ENCODE assay signal across 16 cellular contexts in the genomic region with DNA sequence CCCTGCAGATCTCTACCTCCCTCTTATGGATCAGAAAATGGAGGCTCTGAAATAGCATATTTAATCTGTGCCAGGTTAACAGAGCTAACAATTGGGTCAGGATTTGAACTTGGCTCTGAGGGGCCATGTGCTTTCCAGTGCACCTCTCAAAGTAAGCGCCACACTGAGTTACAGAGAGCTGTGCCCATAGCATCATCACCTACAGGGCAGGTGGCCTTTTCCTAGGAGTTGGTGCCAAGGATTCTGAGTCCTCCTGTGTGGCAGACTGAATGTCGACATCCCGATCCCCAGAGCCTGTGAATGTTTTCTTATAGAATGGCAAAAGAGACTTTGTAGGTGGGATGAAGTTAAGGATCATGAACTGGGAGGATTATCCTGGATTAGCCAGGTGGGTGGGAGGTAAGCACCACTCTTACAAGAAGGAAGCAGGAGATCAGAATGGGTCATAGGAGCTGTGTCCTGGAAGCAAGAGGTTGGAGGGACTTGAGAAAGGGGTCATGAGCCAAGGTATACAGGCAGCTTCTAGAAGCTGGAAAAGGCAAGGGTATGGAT.
DNase-seq lines count a peak whose midpoint lies in the region; ATAC-seq lines count a peak whose summit lies in the region.
"Had no signal": no experiment of that assay in that cellular context is flagged by ENCODE, and none has a peak within 500 bp of the region (broad histone marks: within the 10 kb centered on the region; RNA-seq: fewer than 3 reads in every experiment).

No MANE protein-coding gene starts in this region.

- H3K9me3 ChIP-seq in esophagus (ENCODE audit: control insufficient read depth in 2 of 2, insufficient read depth in 1 of 2, low read depth in 1 of 2, low read length in 1 of 2) = no peaks in the 10 kb centered on the region
- H3K9me3 ChIP-seq: uterus had no signal

- H2BK15ac ChIP-seq in mesendoderm (replicated peaks; ENCODE audit: low read depth) = no peak overlapping the region

- no peaks in the 10 kb centered on the region for H3K9me3 Mint-ChIP-seq in stimulated activated effector memory CD8-positive, alpha-beta T cell treated with anti-CD3 and anti-CD28 coated beads, Interleukin-12 subunit alpha, Interleukin-12 subunit beta, amount 100 ng/mL, for 72 hours
- H3K9me3 Mint-ChIP-seq: activated naive CD8-positive, alpha-beta T cell treated with anti-CD3 and anti-CD28 coated beads, Interleukin-2, amount 50 U/mL, for 24 hours had no signal

- H3K27ac Mint-ChIP-seq in stimulated activated effector memory CD8-positive, alpha-beta T cell treated with anti-CD3 and anti-CD28 coated beads, Interleukin-12 subunit alpha, Interleukin-12 subunit beta, amount 100 ng/mL, for 72 hours = peak overlapping the region; percentile 40

- in situ Hi-C loops in G401 (cut with HindIII; ENCODE audit: low sequenced_read_pairs) = no loop called here
- in situ Hi-C loops in KBM-7 (cut with MboI; ENCODE audit: low pct_unique_long_range_greater_than_20kb, low sequenced_read_pairs) = no loop called here

- H3K23ac ChIP-seq in mesendoderm (ENCODE audit: low read length) = no peak overlapping the region

- no peak overlapping the region for H3K18ac ChIP-seq in mesendoderm (ENCODE audit: low read length)

- no peak overlapping the region for H3K9ac ChIP-seq in mesendoderm (ENCODE audit: low read length)
- H3K9ac ChIP-seq: parathyroid adenoma had no signal

- ATAC-seq in stimulated activated effector memory CD8-positive, alpha-beta T cell treated with anti-CD3 and anti-CD28 coated beads, Interleukin-12 subunit alpha, Interleukin-12 subunit beta, amount 100 ng/mL, for 72 hours = no peak
- ATAC-seq: activated naive CD8-positive, alpha-beta T cell treated with anti-CD3 and anti-CD28 coated beads, Interleukin-2, amount 50 U/mL, for 24 hours; Panc1 had no signal

- H3K36me3 ChIP-seq in esophagus (ENCODE audit: control insufficient read depth in 2 of 2, insufficient read depth in 2 of 2, low read length in 1 of 2) (no peaks in the 10 kb centered on the region), mesendoderm (ENCODE audit: control insufficient read depth, insufficient read depth, low read length) (no peaks in the 10 kb centered on the region)
- H3K36me3 ChIP-seq: uterus had no signal

- no peak overlapping the region for H4K8ac ChIP-seq in mesendoderm (ENCODE audit: low read depth, low read length)

- H2AK5ac ChIP-seq in mesendoderm (ENCODE audit: low read length) = no peak overlapping the region

- H3K27ac ChIP-seq in esophagus (ENCODE audit: low read depth in 2 of 2, low read length in 1 of 2) (peak overlapping the region; percentile 6 to 26), mesendoderm (ENCODE audit: low read depth, low read length) (no peak overlapping the region)
- H3K27ac ChIP-seq: parathyroid adenoma had no signal

- H3K79me1 ChIP-seq in mesendoderm (ENCODE audit: low read length) = no peaks in the 10 kb centered on the region

- H3K4me3 Mint-ChIP-seq in stimulated activated effector memory CD8-positive, alpha-beta T cell treated with anti-CD3 and anti-CD28 coated beads, Interleukin-12 subunit alpha, Interleukin-12 subunit beta, amount 100 ng/mL, for 72 hours = no peak overlapping the region
- H3K4me3 Mint-ChIP-seq: activated naive CD8-positive, alpha-beta T cell treated with anti-CD3 and anti-CD28 coated beads, Interleukin-2, amount 50 U/mL, for 24 hours had no signal

- peaks cover 0 to 4% of the 10 kb centered on the region in 2 donors for H3K4me1 ChIP-seq in esophagus (ENCODE audit: control insufficient read depth in 2 of 2, insufficient read depth in 2 of 2, low read length in 1 of 2)
- H3K4me1 ChIP-seq in mesendoderm (ENCODE audit: control insufficient read depth, low read depth, low read length) = no peaks in the 10 kb centered on the region
- H3K4me1 ChIP-seq: uterus had no signal

- no peaks in the 10 kb centered on the region for H3K79me2 ChIP-seq in mesendoderm (ENCODE audit: control insufficient read depth, insufficient read depth, low read length)
- H3K79me2 ChIP-seq: parathyroid adenoma had no signal

- H4K5ac ChIP-seq in mesendoderm (ENCODE audit: low read length) = no peak overlapping the region

- H3K27me3 ChIP-seq in esophagus (ENCODE audit: control insufficient read depth in 1 of 2, insufficient read depth in 2 of 2, low read length in 2 of 2) = no peaks in the 10 kb centered on the region
- no peaks in the 10 kb centered on the region for H3K27me3 ChIP-seq in mesendoderm (ENCODE audit: insufficient read depth, low read length, poor library complexity)
- H3K27me3 ChIP-seq: uterus had no signal

- 85 to 91% methylated on average over 3 of the region's 3 CpGs for WGBS in esophagus, 2 donors
- WGBS in mesendoderm (ENCODE audit: extremely low coverage, insufficient coverage, low lambda C conversion rate) = no CpG with 5 or more reads among the region's 3 CpGs

- H3K4me3 ChIP-seq in esophagus (ENCODE audit: low read depth in 1 of 2, low read length in 2 of 2) = no peak overlapping the region
- H3K4me3 ChIP-seq in mesendoderm (ENCODE audit: low read length) = no peak overlapping the region
- H3K4me3 ChIP-seq: uterus had no signal

- peaks cover 7% of the 10 kb centered on the region for H3K4me1 Mint-ChIP-seq in stimulated activated effector memory CD8-positive, alpha-beta T cell treated with anti-CD3 and anti-CD28 coated beads, Interleukin-12 subunit alpha, Interleukin-12 subunit beta, amount 100 ng/mL, for 72 hours

- no peak overlapping the region for H2BK120ac ChIP-seq in mesendoderm (ENCODE audit: low read depth, low read length)

- H3K36me3 Mint-ChIP-seq in stimulated activated effector memory CD8-positive, alpha-beta T cell treated with anti-CD3 and anti-CD28 coated beads, Interleukin-12 subunit alpha, Interleukin-12 subunit beta, amount 100 ng/mL, for 72 hours = no peaks in the 10 kb centered on the region

- DNase-seq in G401 (ENCODE audit: low spot score) (peak; percentile 90), NCI-H82 treated with DMSO at 0.1 percent for 48 hours (lab: John Stamatoyannopoulos, UW; ENCODE audit: unreplicated experiment) (peak; percentile 94), KBM-7 (no peak), NCI-H446 (lab: John Stamatoyannopoulos, UW) (no peak), mesendoderm (no peak)
- DNase-seq in stimulated activated effector memory CD8-positive, alpha-beta T cell treated with anti-CD3 and anti-CD28 coated beads, Interleukin-12 subunit alpha, Interleukin-12 subunit beta, amount 100 ng/mL, for 72 hours (ENCODE audit: low spot score in 2 of 2) = no peak
- DNase-seq: activated CD4-positive, CD25-positive, alpha-beta regulatory T cell treated with anti-CD3 and anti-CD28 coated beads, Interleukin-2, amount 50 U/mL, for 72 hours; activated naive CD8-positive, alpha-beta T cell treated with anti-CD3 and anti-CD28 coated beads, Interleukin-2, amount 50 U/mL, for 24 hours; NCI-H1092; NCI-H345; stimulated activated CD4-positive, alpha-beta T cell treated with anti-CD3 and anti-CD28 coated beads, Interleukin-15, amount 100 ng/mL, for 24 hours; T-helper 1 cell; uterus had no signal

- no peak overlapping the region for H3K4me2 ChIP-seq in mesendoderm (ENCODE audit: low read length)

- H3K56ac ChIP-seq in mesendoderm (ENCODE audit: low read length) = no peak overlapping the region

- no peak overlapping the region for H2BK5ac ChIP-seq in mesendoderm (ENCODE audit: low read length)

- H3K4ac ChIP-seq in mesendoderm (ENCODE audit: low read depth, low read length) = no peak overlapping the region

Comparison
In these comparisons a context has a peak if more than half of its experiments do, and no peak if none do; other contexts are left out.
1. DNase-seq: peak in G401 (single experiment) and NCI-H82 treated with DMSO at 0.1 percent for 48 hours (single experiment); none in stimulated activated effector memory CD8-positive, alpha-beta T cell treated with anti-CD3 and anti-CD28 coated beads, Interleukin-12 subunit alpha, Interleukin-12 subunit beta, amount 100 ng/mL, for 72 hours (0 of 2), KBM-7 (single experiment), NCI-H446 (0 of 2) and mesendoderm (single experiment).